22 cellular contexts compared by ENCODE assay signal in the genomic region with DNA sequence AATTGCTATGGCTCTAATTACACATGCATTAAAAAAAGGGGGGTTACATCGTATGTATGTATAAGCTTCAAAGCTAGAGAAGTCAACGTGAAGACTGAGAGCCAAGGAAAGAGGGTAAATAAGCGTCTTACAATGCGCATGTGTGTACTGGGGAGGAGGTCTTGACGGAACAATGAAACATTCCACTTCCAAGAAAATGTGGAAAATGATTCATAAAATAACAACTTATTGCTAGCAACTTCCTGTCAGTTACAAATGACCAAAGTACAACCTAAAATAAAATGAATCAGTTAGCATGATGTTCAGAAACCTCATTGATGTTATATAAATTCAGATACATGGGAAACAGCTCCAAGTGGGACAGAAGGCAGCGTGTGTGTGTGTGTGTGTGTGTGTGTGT.
DNase-seq lines count a peak whose midpoint lies in the region; ATAC-seq and TF ChIP-seq lines count a peak whose summit lies in the region.
"Had no signal": no experiment of that assay in that cellular context is flagged by ENCODE, and none has a peak within 500 bp of the region (broad histone marks: within the 10 kb centered on the region; RNA-seq: fewer than 3 reads in every experiment).

No MANE protein-coding gene starts in this region.

- dilution Hi-C loops in IMR-90 (cut with HindIII; ENCODE audit: low sequenced_read_pairs, unreplicated experiment) = no loop called here

- H2BK15ac ChIP-seq in IMR-90 (ENCODE audit: low read depth, low read length) = no peak overlapping the region

- in situ Hi-C loops in IMR-90 (cut with MboI; ENCODE audit: low sequenced_read_pairs) = loop anchor here (10.0 kb wide), 1 partner anchor 121 kb away; no protein-coding TSS in a partner anchor
- in situ Hi-C loops in brain microvascular endothelial cell (cut with HindIII; ENCODE audit: low pct_ligation_motif_present, low sequenced_read_pairs) = no loop called here

- peaks cover 36 to 89% of the 10 kb centered on the region in 2 experiments for H3K79me1 ChIP-seq in IMR-90 (ENCODE audit: low read depth in 1 of 2, low read length in 2 of 2)

- H3K56ac ChIP-seq in IMR-90 (ENCODE audit: extremely low read depth, insufficient read depth, low read length) = no peak overlapping the region

- no peak overlapping the region for H3K9ac ChIP-seq in IMR-90 (ENCODE audit: low read depth, low read length)
- H3K9ac ChIP-seq: KMS-11 had no signal

- H3K18ac ChIP-seq in IMR-90 (ENCODE audit: low read depth, low read length) = no peak overlapping the region

- H3K4me3 Mint-ChIP-seq in effector memory CD8-positive, alpha-beta T cell = no peak overlapping the region
- no peak overlapping the region for H3K4me3 Mint-ChIP-seq in glutamatergic neuron (ENCODE audit: unreplicated experiment)
- H3K4me3 Mint-ChIP-seq: CD4-positive, CD25-positive, alpha-beta regulatory T cell; T-helper 17 cell had no signal

- H3K4me3 ChIP-seq in ACC112 (ENCODE audit: low read depth, low read length) (peak overlapping the region; percentile 29; the same call in 1 of the 2 replicates), IMR-90 (ENCODE audit: insufficient read depth, low read depth, low read length) (no peak overlapping the region), brain microvascular endothelial cell (ENCODE audit: low read depth, low read length) (no peak overlapping the region)
- H3K4me3 ChIP-seq: lung, PC-9, right lobe of liver, SJCRH30, suprapubic skin had no signal

- no peak overlapping the region for H2AFZ ChIP-seq in ACC112 (ENCODE audit: low read length, unreplicated experiment)
- no peak overlapping the region for H2AFZ ChIP-seq in IMR-90 (replicated peaks; ENCODE audit: low read length, poor library complexity)
- H2AFZ ChIP-seq: PC-9 had no signal

- no peak for TF ChIP-seq POLR2A in IMR-90 (IDR thresholded peaks at IDR 0.05; ENCODE audit: low read depth, low read length)

- H3K23ac ChIP-seq in IMR-90 (ENCODE audit: low read depth, low read length) = peak overlapping the region; percentile 71; the same call in 1 of the 2 replicates

- H3K9me3 ChIP-seq in IMR-90 (ENCODE audit: control insufficient read depth, insufficient read depth, low read length) = no peaks in the 10 kb centered on the region
- H3K9me3 ChIP-seq: right lobe of liver, SJCRH30, suprapubic skin had no signal

- H4K8ac ChIP-seq in IMR-90 (ENCODE audit: low read depth in 2 of 2, low read length in 2 of 2) = no peak overlapping the region

- H3K27me3 ChIP-seq in ACC112 (ENCODE audit: insufficient read depth, low read length) (no peaks in the 10 kb centered on the region), IMR-90 (ENCODE audit: control insufficient read depth, insufficient read depth, low read length) (no peaks in the 10 kb centered on the region), brain microvascular endothelial cell (replicated peaks) (no peaks in the 10 kb centered on the region)
- H3K27me3 ChIP-seq: right lobe of liver, SJCRH30, suprapubic skin had no signal

- H3K36me3 ChIP-seq in ACC112 (ENCODE audit: insufficient read depth, low read length) (0 out of 2 replicates have a peak, but pooled peaks cover 3% of the 10 kb centered on the region), IMR-90 (ENCODE audit: control insufficient read depth, insufficient read depth, low read length) (peaks cover 6% of the 10 kb centered on the region; the same call in 1 of the 2 replicates), brain microvascular endothelial cell (replicated peaks) (peaks cover 12% of the 10 kb centered on the region)
- H3K36me3 ChIP-seq: suprapubic skin had no signal

- H4K20me1 ChIP-seq in IMR-90 (ENCODE audit: insufficient read depth, low read length) = peaks cover 16% of the 10 kb centered on the region; the same call in 1 of the 2 replicates

- H3K9me3 Mint-ChIP-seq in effector memory CD8-positive, alpha-beta T cell = no peaks in the 10 kb centered on the region
- H3K9me3 Mint-ChIP-seq in glutamatergic neuron (ENCODE audit: unreplicated experiment) = peaks cover 3% of the 10 kb centered on the region
- H3K9me3 Mint-ChIP-seq: CD4-positive, CD25-positive, alpha-beta regulatory T cell had no signal

- CTCF ChIA-PET in IMR-90 (lab: Yijun Ruan, JAX) = interaction anchor here (1.1 kb wide), 1 partner anchor 8 kb away, joined by 4 read pairs; no protein-coding TSS in a partner anchor

- peaks cover 13% of the 10 kb centered on the region for H3K9me1 ChIP-seq in IMR-90 (ENCODE audit: insufficient read depth, low read length)

- no peak overlapping the region for H2AK9ac ChIP-seq in IMR-90 (replicated peaks; ENCODE audit: low read depth, low read length, poor library complexity)

- H3K27ac ChIP-seq in ACC112 (ENCODE audit: low read depth, low read length) (peak overlapping the region; percentile 69), IMR-90 (ENCODE audit: insufficient read depth, low read length) (no peak overlapping the region), brain microvascular endothelial cell (peak overlapping the region; percentile 34)
- H3K27ac ChIP-seq: KMS-11, PC-9, right lobe of liver, SJCRH30, suprapubic skin had no signal

- H3K27me3 Mint-ChIP-seq in effector memory CD8-positive, alpha-beta T cell = no peaks in the 10 kb centered on the region
- peaks cover 4% of the 10 kb centered on the region for H3K27me3 Mint-ChIP-seq in glutamatergic neuron (ENCODE audit: unreplicated experiment)
- H3K27me3 Mint-ChIP-seq: CD4-positive, CD25-positive, alpha-beta regulatory T cell; T-helper 17 cell had no signal

- H3K4ac ChIP-seq in IMR-90 (ENCODE audit: low read depth, low read length) = peak overlapping the region; percentile 22; the same call in 1 of the 2 replicates

- intact Hi-C loops in IMR-90 (cut with micrococcal nuclease) = loop anchor here (5.0 kb wide), 1 partner anchor 116 kb away; no protein-coding TSS in a partner anchor

- H2BK20ac ChIP-seq in IMR-90 (ENCODE audit: low read depth, low read length) = no peak overlapping the region; the same call in 1 of the 2 replicates

- TF ChIP-seq CTCF in IMR-90 (conservative IDR thresholded peaks at IDR 0.05; ENCODE audit: low read depth, low read length) (no peak), brain microvascular endothelial cell (IDR thresholded peaks at IDR 0.05; ENCODE audit: low read depth, low read length, missing control alignments) (no peak), glutamatergic neuron (IDR thresholded peaks at IDR 0.05; ENCODE audit: partially characterized antibody, unreplicated experiment) (no peak)

- H3K4me1 Mint-ChIP-seq in effector memory CD8-positive, alpha-beta T cell (ENCODE audit: low read depth in 2 of 2) = peaks cover 19 to 40% of the 10 kb centered on the region in 2 donors
- H3K4me1 Mint-ChIP-seq in glutamatergic neuron (ENCODE audit: low read depth, unreplicated experiment) = peaks cover 2% of the 10 kb centered on the region

- H3K27ac Mint-ChIP-seq in effector memory CD8-positive, alpha-beta T cell = no peak overlapping the region
- no peak overlapping the region for H3K27ac Mint-ChIP-seq in glutamatergic neuron (ENCODE audit: unreplicated experiment)
- H3K27ac Mint-ChIP-seq: T-helper 17 cell had no signal

- no peak overlapping the region for H2BK120ac ChIP-seq in IMR-90 (ENCODE audit: low read depth, low read length)

- no CpG with 5 or more reads among the region's 6 CpGs for WGBS in IMR-90 (ENCODE audit: extremely low coverage in 2 of 2, insufficient read length in 1 of 2), 2 experiments

- no TSS peak for BruUV-seq in IMR-90 (replicated peaks; lab: Mats Ljungman, UMichigan)

- H3K4me1 ChIP-seq in ACC112 (ENCODE audit: control insufficient read depth, insufficient read depth, low read length, unreplicated experiment) (peaks cover 15% of the 10 kb centered on the region), IMR-90 (ENCODE audit: control insufficient read depth, insufficient read depth, low read length) (no peaks in the 10 kb centered on the region; the same call in 1 of the 2 replicates)
- H3K4me1 ChIP-seq: right lobe of liver, suprapubic skin had no signal

- H3K4me2 ChIP-seq in IMR-90 (ENCODE audit: low read depth, low read length) = no peak overlapping the region
- H3K4me2 ChIP-seq: KMS-11, PC-9 had no signal

- POLR2A ChIA-PET in IMR-90 (lab: Charles Lee; ENCODE audit: unreplicated experiment) = no interaction called here

- no peak for ATAC-seq in IMR-90 (ENCODE audit: low read depth)
- no peak for ATAC-seq in effector memory CD8-positive, alpha-beta T cell (replicated peaks)
- ATAC-seq in GM21423 (IDR thresholded peaks at IDR 0.05; ENCODE audit: unreplicated experiment) = no peak
- ATAC-seq: right lobe of liver, T-helper 17 cell had no signal

- H3K36me3 Mint-ChIP-seq in effector memory CD8-positive, alpha-beta T cell (ENCODE audit: insufficient read depth) = no peaks in the 10 kb centered on the region
- no peaks in the 10 kb centered on the region for H3K36me3 Mint-ChIP-seq in glutamatergic neuron (ENCODE audit: unreplicated experiment)

- DNase-seq in IMR-90 (peak; percentile 53), brain microvascular endothelial cell (peak; percentile 43), hepatic stellate cell (ENCODE audit: low spot score) (peak; percentile 34), putamen (ENCODE audit: low spot score) (no peak), glutamatergic neuron (no peak)
- DNase-seq in effector memory CD8-positive, alpha-beta T cell = no peak
- DNase-seq: activated CD4-positive, alpha-beta T cell treated with anti-CD3 and anti-CD28 coated beads, Interleukin-2, amount 50 U/mL, for 4 hours; amniotic stem cell; CD4-positive, CD25-positive, alpha-beta regulatory T cell; foreskin fibroblast; hippocampal formation; NCI-H187 treated with DMSO at 0.1 percent for 48 hours; NCI-H345; PC-9; SJCRH30; T-helper 17 cell had no signal

- no peak overlapping the region for H2BK5ac ChIP-seq in IMR-90 (ENCODE audit: low read depth, low read length, poor library complexity, severe bottlenecking)

- H3K79me2 ChIP-seq in ACC112 (ENCODE audit: control insufficient read depth, insufficient read depth, low read length, unreplicated experiment) = peaks cover 78% of the 10 kb centered on the region

- H4K5ac ChIP-seq in IMR-90 (ENCODE audit: low read depth, low read length) = no peak overlapping the region

- no peak overlapping the region for H2AK5ac ChIP-seq in IMR-90 (ENCODE audit: low read depth, low read length)

- H4K91ac ChIP-seq in IMR-90 (ENCODE audit: insufficient read depth, low read depth, low read length) = no peak overlapping the region

- no peak for TF ChIP-seq RAD21 in IMR-90 (IDR thresholded peaks at IDR 0.05; ENCODE audit: low read length)

- H3K14ac ChIP-seq in IMR-90 (replicated peaks; ENCODE audit: low read depth, low read length) = no peak overlapping the region; the same call in 1 of the 2 replicates

TF ChIP-seq in IMR-90, 13 proteins besides CTCF, POLR2A, EP300 and RAD21 (continues in another document):
- no peak for TF ChIP-seq ELK1 (IDR thresholded peaks at IDR 0.05; ENCODE audit: borderline replicate concordance, low read depth, low read length)

Comparison
In these comparisons a context has a peak if more than half of its experiments do, and no peak if none do; other contexts are left out.
1. DNase-seq: peak in IMR-90 (single experiment), brain microvascular endothelial cell (single experiment) and hepatic stellate cell (single experiment); none in putamen (single experiment), effector memory CD8-positive, alpha-beta T cell (0 of 3) and glutamatergic neuron (single experiment).